Comparison of ENCODE assay signal across 8 cellular contexts in genomic region chr14:91415794-91416743, GRCh38. TPM values are rescaled to one million over a fixed set of nuclear protein-coding genes. Genes with fewer than 3 reads are reported as not detected.
DNase-seq lines count a peak whose midpoint lies in the region; ATAC-seq, FAIRE-seq and TF ChIP-seq lines count a peak whose summit lies in the region.

No MANE protein-coding gene starts in this region.

- WGBS in pancreas, 2 donors, result 35 to 39% methylated on average over 18 of the region's 18 CpGs

- H3K9me3 ChIP-seq in endocrine pancreas (ENCODE audit: control insufficient read depth, low read length), result no peaks in the 10 kb centered on the region
- H3K9me3 ChIP-seq in pancreas, result no peaks in the 10 kb centered on the region

- peak; percentile 87 for TF ChIP-seq POLR2A in GM12891 (IDR thresholded peaks at IDR 0.05; ENCODE audit: low read depth, low read length)

- H3K27me3 ChIP-seq in endocrine pancreas (ENCODE audit: control insufficient read depth, insufficient read depth, low read length) (no peaks in the 10 kb centered on the region), pancreas (no peaks in the 10 kb centered on the region)

- H3K4me1 ChIP-seq in endocrine pancreas (ENCODE audit: control insufficient read depth, insufficient read depth, low read length) (no peaks in the 10 kb centered on the region), pancreas (peaks cover 5 to 31% (median 15%) of the 10 kb centered on the region in 3 donors)

- peak overlapping the region; percentile 93 for H3K4me3 ChIP-seq in Jurkat, Clone E6-1 (ENCODE audit: low read length)
- H3K4me3 ChIP-seq in endocrine pancreas (ENCODE audit: control insufficient read depth, insufficient read depth, low read length) (peak overlapping the region; percentile 58), pancreas (peak overlapping the region; percentile 67 to 86 (median 72))

- intact Hi-C loops in pancreas (cut with DNase I), result loop anchor here in 2 of 3 donors (5.0 kb wide), 1 partner anchor 94 kb away; no protein-coding TSS in a partner anchor

- TF ChIP-seq CTCF in VCaP (conservative IDR thresholded peaks at IDR 0.05) (no peak), pancreas (IDR thresholded peaks at IDR 0.05) (no peak), D721Med (IDR thresholded peaks at IDR 0.05; ENCODE audit: insufficient read depth, missing control alignments) (no peak)

- peak overlapping the region; percentile 76 for H3K27ac ChIP-seq in VCaP
- H3K27ac ChIP-seq in pancreas, result peak overlapping the region in 2 of 4 donors; percentile 17 to 51

- ATAC-seq in GM21619 (IDR thresholded peaks at IDR 0.05; ENCODE audit: unreplicated experiment) (peak; percentile 55), pancreas (no peak)

- FAIRE-seq in GM12891 (lab: Jason Lieb, UNC) (peak; percentile 95), pancreas (lab: Jason Lieb, UNC) (no peak), D721Med (lab: Jason Lieb, UNC) (no peak)

- H3K36me3 ChIP-seq in endocrine pancreas (ENCODE audit: control insufficient read depth, insufficient read depth, low read length), result no peaks in the 10 kb centered on the region
- H3K36me3 ChIP-seq in pancreas, result no peaks in the 10 kb centered on the region

- no peak for DNase-seq in GM12891 (ENCODE audit: insufficient read length, low spot score)
- DNase-seq in Jurkat, Clone E6-1 (ENCODE audit: low read depth, low spot score), result peak; percentile 92
- no peak for DNase-seq in pancreas
- no peak for DNase-seq in NCI-H2029 (lab: John Stamatoyannopoulos, UW)
- DNase-seq in D721Med (ENCODE audit: insufficient read length, low spot score), result no peak

- peak overlapping the region; percentile 14 for H3K9ac ChIP-seq in endocrine pancreas (ENCODE audit: control insufficient read depth, insufficient read depth, low read length)

TF ChIP-seq in GM12891, 5 proteins besides CTCF, POLR2A, EP300 and RAD21:
- peak; percentile 69; the same call in 1 of the 2 replicates for TF ChIP-seq POU2F2 (IDR thresholded peaks at IDR 0.05; ENCODE audit: low read depth, low read length)
- TF ChIP-seq SPI1 (IDR thresholded peaks at IDR 0.05; ENCODE audit: low read depth, low read length), result peak; percentile 66
- peak; percentile 62; the same call in 1 of the 2 replicates for TF ChIP-seq TAF1 (IDR thresholded peaks at IDR 0.05; ENCODE audit: low read depth, low read length)
- peak; percentile 45 for TF ChIP-seq POLR2AphosphoS5 (IDR thresholded peaks at IDR 0.05; ENCODE audit: low read depth, low read length)
- TF ChIP-seq PAX5 (IDR thresholded peaks at IDR 0.05; ENCODE audit: insufficient read depth, low read length, severe bottlenecking), result peak; percentile 83
TF ChIP-seq in GM12891: peak in this region for 5.

RNA-seq across cellular contexts. Expression of gene CCDC88C, which starts 1.6 kb away (rescaled TPM):
- polyA plus RNA-seq in GM12891 (2012; ENCODE audit: low read depth, missing spikeins), result 32.5 TPM
- polyA plus RNA-seq in Jurkat, Clone E6-1 (2012; ENCODE audit: insufficient read depth, insufficient read length), result 52.9 TPM
- 10 to 100 TPM; 11.5 to 20.2 (median 14.6) TPM for total RNA-seq in pancreas
- polyA plus RNA-seq in pancreas, result 10 to 100 TPM; 10.3 to 19.9 TPM
